Comparison of ENCODE assay signal across 9 cellular contexts in the genomic region with DNA sequence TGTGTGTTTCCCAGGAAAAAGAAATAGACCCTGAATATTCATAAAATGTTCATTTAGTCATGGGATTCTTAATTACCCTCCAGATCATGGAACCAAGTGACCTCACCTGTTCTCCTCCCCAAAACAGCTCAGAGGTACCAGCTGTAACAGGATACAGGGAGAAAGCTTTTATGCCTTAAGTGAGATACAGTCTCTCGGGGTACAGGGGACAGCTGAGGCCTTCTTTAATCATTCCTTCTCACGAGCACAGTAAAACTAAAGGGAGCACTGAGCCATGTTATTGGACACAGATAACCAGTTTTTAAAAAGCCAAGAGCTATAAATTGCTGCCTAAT. TPM values are rescaled to one million over a fixed set of nuclear protein-coding genes. Genes with fewer than 3 reads are reported as not detected.
DNase-seq lines count a peak whose midpoint lies in the region; ATAC-seq and TF ChIP-seq lines count a peak whose summit lies in the region.
"Had no signal": no experiment of that assay in that cellular context is flagged by ENCODE, and none has a peak within 500 bp of the region (broad histone marks: within the 10 kb centered on the region; RNA-seq: fewer than 3 reads in every experiment).

No MANE protein-coding gene starts in this region.

- DNase-seq in CD4-positive, alpha-beta memory T cell: no peak
- no peak for DNase-seq in activated naive CD4-positive, alpha-beta T cell treated with anti-CD3 and anti-CD28 coated beads, Interleukin-2, amount 50 U/mL, for 72 hours (ENCODE audit: low spot score in 2 of 2)
- no peak for DNase-seq in iPS-NIHi7 (ENCODE audit: extremely low spot score)
- no peak for DNase-seq in occipital lobe (lab: John Stamatoyannopoulos, UW)
- no peak for DNase-seq in omental fat pad (ENCODE audit: low spot score)
- no peak for DNase-seq in esophagus muscularis mucosa (ENCODE audit: extremely low spot score)

- H3K36me3 ChIP-seq in CD4-positive, alpha-beta memory T cell (ENCODE audit: insufficient read depth, low read length): no peaks in the 10 kb centered on the region
- H3K36me3 ChIP-seq in esophagus muscularis mucosa: no peaks in the 10 kb centered on the region
- H3K36me3 ChIP-seq: cardiac muscle cell had no signal

- peaks cover 15 to 18% of the 10 kb centered on the region in 2 donors for H3K36me3 Mint-ChIP-seq in CD4-positive, alpha-beta memory T cell
- no peaks in the 10 kb centered on the region for H3K36me3 Mint-ChIP-seq in activated naive CD4-positive, alpha-beta T cell treated with anti-CD3 and anti-CD28 coated beads, Interleukin-2, amount 50 U/mL, for 72 hours

- no peak overlapping the region for H3K4me3 ChIP-seq in CD4-positive, alpha-beta memory T cell (ENCODE audit: low read length in 2 of 2)
- no peak overlapping the region for H3K4me3 ChIP-seq in esophagus muscularis mucosa
- H3K4me3 ChIP-seq: cardiac muscle cell had no signal

- H3K27me3 ChIP-seq in CD4-positive, alpha-beta memory T cell (ENCODE audit: insufficient read depth, low read length): no peaks in the 10 kb centered on the region
- no peaks in the 10 kb centered on the region for H3K27me3 ChIP-seq in esophagus muscularis mucosa
- H3K27me3 ChIP-seq: cardiac muscle cell had no signal

- no peak for TF ChIP-seq EP300 in esophagus muscularis mucosa (IDR thresholded peaks at IDR 0.05)

- H3K27ac Mint-ChIP-seq in CD4-positive, alpha-beta memory T cell: peak overlapping the region; percentile 63 to 88 (median 77)
- peak overlapping the region in 1 of 2 donors; percentile 60 for H3K27ac Mint-ChIP-seq in activated naive CD4-positive, alpha-beta T cell treated with anti-CD3 and anti-CD28 coated beads, Interleukin-2, amount 50 U/mL, for 72 hours

- peaks cover 57 to 82% (median 68%) of the 10 kb centered on the region in 4 donors for H3K4me1 Mint-ChIP-seq in CD4-positive, alpha-beta memory T cell

- CTCF ChIA-PET in CD4-positive, alpha-beta memory T cell (lab: Charles Lee; ENCODE audit: partially characterized antibody): interaction anchor here (0.5 to 4.4 kb wide), 4 partner anchors 13 to 55 kb away, joined by 3 to 17 read pairs (median 3); partner anchors contain the start of gene EPHA4

- 71% methylated on average over 2 of the region's 2 CpGs for WGBS in esophagus muscularis mucosa

- no peak for TF ChIP-seq CTCF in omental fat pad (IDR thresholded peaks at IDR 0.05)
- TF ChIP-seq CTCF in esophagus muscularis mucosa (IDR thresholded peaks at IDR 0.05): no peak

- no peaks in the 10 kb centered on the region for H3K9me3 Mint-ChIP-seq in CD4-positive, alpha-beta memory T cell
- no peaks in the 10 kb centered on the region for H3K9me3 Mint-ChIP-seq in activated naive CD4-positive, alpha-beta T cell treated with anti-CD3 and anti-CD28 coated beads, Interleukin-2, amount 50 U/mL, for 72 hours

- TF ChIP-seq POLR2A in esophagus muscularis mucosa (IDR thresholded peaks at IDR 0.05; ENCODE audit: low read depth): no peak

- POLR2A ChIA-PET in CD4-positive, alpha-beta memory T cell (lab: Charles Lee; ENCODE audit: partially characterized antibody): interaction anchor here (0.6 to 5.0 kb wide), 4 partner anchors 13 to 37 kb away, joined by 3 to 28 read pairs (median 3); no protein-coding TSS in a partner anchor

- H3K9me3 ChIP-seq in CD4-positive, alpha-beta memory T cell (ENCODE audit: control insufficient read depth in 1 of 2, low read length in 2 of 2): no peaks in the 10 kb centered on the region
- H3K9me3 ChIP-seq in esophagus muscularis mucosa: no peaks in the 10 kb centered on the region

- ATAC-seq in GM19328 (IDR thresholded peaks at IDR 0.05; ENCODE audit: unreplicated experiment) (peak; percentile 36), HG03025 (IDR thresholded peaks at IDR 0.05; ENCODE audit: low FRiP score, unreplicated experiment) (peak; percentile 34), omental fat pad (ENCODE audit: low FRiP score) (no peak)
- peak; percentile 43 to 48 for ATAC-seq in activated naive CD4-positive, alpha-beta T cell treated with anti-CD3 and anti-CD28 coated beads, Interleukin-2, amount 50 U/mL, for 72 hours

- H3K4me3 Mint-ChIP-seq in CD4-positive, alpha-beta memory T cell: peak overlapping the region in 7 of 8 donors; percentile 71 to 85 (median 80)

- peaks cover 37% of the 10 kb centered on the region for H3K4me1 ChIP-seq in CD4-positive, alpha-beta memory T cell (ENCODE audit: insufficient read depth, low read length)
- peaks cover 10 to 17% (median 12%) of the 10 kb centered on the region in 4 donors for H3K4me1 ChIP-seq in esophagus muscularis mucosa

- no peak overlapping the region for H3K27ac ChIP-seq in CD4-positive, alpha-beta memory T cell (ENCODE audit: low read depth, low read length)
- no peak overlapping the region for H3K27ac ChIP-seq in esophagus muscularis mucosa (replicated peaks in 1 of 4)
- H3K27ac ChIP-seq: cardiac muscle cell had no signal

- intact Hi-C loops in CD4-positive, alpha-beta memory T cell (cut with micrococcal nuclease): no loop called here
- intact Hi-C loops in esophagus muscularis mucosa (cut with DNase I): no loop called here

- no peaks in the 10 kb centered on the region for H3K27me3 Mint-ChIP-seq in CD4-positive, alpha-beta memory T cell

RNA-seq across cellular contexts. Expression of gene EPHA4, which starts 16.6 kb away (rescaled TPM):
- 100 to 1,000 TPM; 131 to 132 TPM for total RNA-seq in CD4-positive, alpha-beta memory T cell
- polyA plus RNA-seq in CD4-positive, alpha-beta memory T cell: 10 to 100 TPM; 20.9 to 29.0 TPM
- total RNA-seq in activated naive CD4-positive, alpha-beta T cell treated with anti-CD3 and anti-CD28 coated beads, Interleukin-2, amount 50 U/mL, for 72 hours: 1 to 10 TPM in 1 of 2 donors, under 1 TPM in 1; 0.73 to 5.2 TPM
- 259 TPM for total RNA-seq in occipital lobe
- 10 to 100 TPM; 18.5 to 43.0 (median 23.6) TPM for total RNA-seq in omental fat pad
- 10 to 100 TPM; 15.4 to 25.9 (median 20.2) TPM for total RNA-seq in esophagus muscularis mucosa
